26 cellular contexts compared by ENCODE assay signal in genomic region chr7:16086743-16087142, GRCh38.
A peak's percentile ranks its signal among the peaks of the same experiment; 100 is the strongest.
DNase-seq lines count a peak whose midpoint lies in the region; ATAC-seq, FAIRE-seq and TF ChIP-seq lines count a peak whose summit lies in the region.
"Had no signal": no experiment of that assay in that cellular context is flagged by ENCODE, and none has a peak within 500 bp of the region (broad histone marks: within the 10 kb centered on the region; RNA-seq: fewer than 3 reads in every experiment).

No MANE protein-coding gene starts in this region.

- no peaks in the 10 kb centered on the region for H3K9me2 ChIP-seq in hepatocyte (replicated peaks; ENCODE audit: insufficient read depth)

- POLR2A ChIA-PET in MCF 10A (lab: Yijun Ruan, JAX): no interaction called here
- POLR2A ChIA-PET in K562 (lab: Yijun Ruan, JAX): interaction anchor here (0.8 to 1.0 kb wide), 2 partner anchors 334 to 345 kb away, joined by 3 read pairs; no protein-coding TSS in a partner anchor

- ATAC-seq in K562 (peak; percentile 60), GM21390 (IDR thresholded peaks at IDR 0.05; ENCODE audit: unreplicated experiment) (no peak)
- ATAC-seq: HepG2 had no signal

- no peak overlapping the region for H3K4me3 ChIP-seq in mammary epithelial cell (replicated peaks in 1 of 3; ENCODE audit: insufficient read depth in 1 of 3, low read depth in 2 of 3, low read length in 3 of 3)
- H3K4me3 ChIP-seq in K562: no peak overlapping the region
- no peak overlapping the region for H3K4me3 ChIP-seq in keratinocyte (ENCODE audit: control insufficient read depth in 2 of 3, extremely low read depth in 1 of 3, insufficient read depth in 2 of 3, low read depth in 1 of 3, low read length in 3 of 3)
- no peak overlapping the region for H3K4me3 ChIP-seq in hepatocyte
- H3K4me3 ChIP-seq: BLaER1 treated with 17β-estradiol and CSF1 and Interleukin-3, amounts not matched to agents 10 nM and 100 nM; SK-N-MC had no signal

- CTCF ChIA-PET in mammary epithelial cell (lab: Charles Lee; ENCODE audit: low non-redundant PET) (no interaction called here), MCF 10A (lab: Yijun Ruan, JAX) (no interaction called here), K562 (lab: Yijun Ruan, JAX; ENCODE audit: low intra/inter-chr PET ratio) (no interaction called here)

- H3K36me3 ChIP-seq in mammary epithelial cell (ENCODE audit: insufficient read depth, low read length): no peaks in the 10 kb centered on the region
- no peaks in the 10 kb centered on the region for H3K36me3 ChIP-seq in K562 (ENCODE audit: control insufficient read depth, insufficient read depth, low read length)
- H3K36me3 ChIP-seq in keratinocyte (ENCODE audit: control insufficient read depth in 2 of 2, extremely low read depth in 1 of 2, insufficient read depth in 2 of 2, low read length in 2 of 2): no peaks in the 10 kb centered on the region
- no peaks in the 10 kb centered on the region for H3K36me3 ChIP-seq in hepatocyte (replicated peaks; ENCODE audit: insufficient read depth, low read depth)
- H3K36me3 ChIP-seq: BLaER1 treated with 17β-estradiol and CSF1 and Interleukin-3, amounts not matched to agents 10 nM and 100 nM had no signal

- H3K27me3 Mint-ChIP-seq in MCF 10A (ENCODE audit: insufficient read depth, unreplicated experiment): no peaks in the 10 kb centered on the region
- H3K27me3 Mint-ChIP-seq: CD4-positive, alpha-beta memory T cell had no signal

- no peaks in the 10 kb centered on the region for H3K9me3 Mint-ChIP-seq in MCF 10A (ENCODE audit: unreplicated experiment)

- H3K4me1 ChIP-seq in mammary epithelial cell (ENCODE audit: insufficient read depth, low read length) (peaks cover 22% of the 10 kb centered on the region), K562 (replicated peaks in 1 of 2; ENCODE audit: control insufficient read depth in 2 of 2, insufficient read depth in 2 of 2, low read length in 2 of 2) (0 out of 5 replicates have a peak, but pooled peaks cover 0 to 3% of the 10 kb centered on the region in 2 experiments), keratinocyte (ENCODE audit: control insufficient read depth, extremely low read depth, insufficient read depth, low read length) (peaks cover 21% of the 10 kb centered on the region), hepatocyte (ENCODE audit: insufficient read depth) (peaks cover 3% of the 10 kb centered on the region)

- BruUV-seq in mammary epithelial cell (replicated peaks; lab: Mats Ljungman, UMichigan) (no TSS peak), MCF 10A (replicated peaks; lab: Mats Ljungman, UMichigan) (no TSS peak), K562 (replicated peaks; lab: Mats Ljungman, UMichigan) (no TSS peak)

- H3K4me3 Mint-ChIP-seq in MCF 10A (ENCODE audit: unreplicated experiment): no peak overlapping the region
- H3K4me3 Mint-ChIP-seq: CD4-positive, alpha-beta memory T cell had no signal

- H2AFZ ChIP-seq in mammary epithelial cell (ENCODE audit: low read depth, low read length): peak overlapping the region; percentile 80
- H2AFZ ChIP-seq in K562 (ENCODE audit: low read depth, low read length): no peak overlapping the region
- peak overlapping the region; percentile 90 for H2AFZ ChIP-seq in keratinocyte (ENCODE audit: control insufficient read depth, low read length)
- H2AFZ ChIP-seq in hepatocyte: no peak overlapping the region

- H3K9me1 ChIP-seq in K562 (ENCODE audit: control insufficient read depth, insufficient read depth, low read length): no peaks in the 10 kb centered on the region
- H3K9me1 ChIP-seq in keratinocyte (ENCODE audit: control insufficient read depth, extremely low read depth, insufficient read depth, low read length): no peaks in the 10 kb centered on the region

- no peak for TF ChIP-seq EP300 in K562 (IDR thresholded peaks at IDR 0.05; ENCODE audit: low read length)

- TF ChIP-seq CTCF in mammary epithelial cell (conservative IDR thresholded peaks at IDR 0.05 in 1 of 2, IDR thresholded peaks at IDR 0.05 in 1 of 2; ENCODE audit: extremely low read depth in 1 of 2, insufficient read depth in 1 of 2, low read depth in 1 of 2, low read length in 2 of 2): no peak
- TF ChIP-seq CTCF in MCF 10A (IDR thresholded peaks at IDR 0.05; ENCODE audit: unreplicated experiment): no peak
- no peak for TF ChIP-seq CTCF in K562 (IDR thresholded peaks at IDR 0.05 in 2 of 3, conservative IDR thresholded peaks at IDR 0.05 in 1 of 3; ENCODE audit: insufficient read depth in 2 of 3, low read depth in 1 of 3, low read length in 3 of 3)
- no peak for TF ChIP-seq CTCF in keratinocyte (optimal IDR thresholded peaks at IDR 0.05 in 1 of 3, IDR thresholded peaks at IDR 0.05 in 1 of 3, conservative IDR thresholded peaks at IDR 0.05 in 1 of 3; ENCODE audit: extremely low read depth in 1 of 3, insufficient read depth in 2 of 3, low read length in 3 of 3)
- TF ChIP-seq CTCF in hepatocyte (IDR thresholded peaks at IDR 0.05; ENCODE audit: poor library complexity): no peak

- peak; percentile 16 for DNase-seq in mammary epithelial cell
- DNase-seq in MCF 10A (ENCODE audit: unreplicated experiment): no peak
- DNase-seq in K562 (ENCODE audit: extremely low read depth in 1 of 4, low spot score in 3 of 4): peak in 1 of 4 experiments; percentile 14
- DNase-seq in keratinocyte (ENCODE audit: low read depth, low spot score): no peak
- DNase-seq in hepatocyte (ENCODE audit: low spot score): no peak
- DNase-seq in midbrain (lab: John Stamatoyannopoulos, UW): no peak
- DNase-seq in NCI-H128 (lab: John Stamatoyannopoulos, UW; ENCODE audit: unreplicated experiment): no peak
- DNase-seq: CD4-positive, alpha-beta memory T cell; DMS53; GDM1; KG1; NCI-H1092 treated with DMSO at 0.1 percent for 48 hours; NCI-H146; NCI-H2081; NCI-H2171; NCI-H345; NCI-H524; NCI-H82; SHP77; SW 1271 had no signal

- TF ChIP-seq POLR2A in K562 (conservative IDR thresholded peaks at IDR 0.05): no peak

- H3K9ac ChIP-seq in mammary epithelial cell (ENCODE audit: insufficient read depth, low read length) (no peak overlapping the region), K562 (ENCODE audit: insufficient read depth in 1 of 2, low read depth in 2 of 2, low read length in 2 of 2) (no peak overlapping the region), keratinocyte (ENCODE audit: control insufficient read depth, extremely low read depth, insufficient read depth, low read length) (no peak overlapping the region)
- H3K9ac ChIP-seq: BLaER1 treated with 17β-estradiol and CSF1 and Interleukin-3, amounts not matched to agents 10 nM and 100 nM had no signal

- peaks cover 4% of the 10 kb centered on the region for H3K36me3 Mint-ChIP-seq in MCF 10A (ENCODE audit: insufficient read depth, unreplicated experiment)
- H3K36me3 Mint-ChIP-seq: CD4-positive, alpha-beta memory T cell had no signal

- in situ Hi-C loops in mammary epithelial cell (cut with MboI; ENCODE audit: low sequenced_read_pairs in 2 of 2) (no loop called here), K562 (cut with MboI) (loop anchor here (10.0 to 25.0 kb wide), 2 partner anchors 476 to 828 kb away; no protein-coding TSS in a partner anchor)

- intact Hi-C loops in mammary epithelial cell (cut with micrococcal nuclease) (no loop called here), MCF 10A (cut with micrococcal nuclease) (loop anchor here (10.0 kb wide), 1 partner anchor 338 kb away; the partner anchor contains the start of gene CRPPA), K562 (cut with micrococcal nuclease) (no loop called here)

- H3K27ac ChIP-seq in mammary epithelial cell (ENCODE audit: insufficient read depth, low read depth, low read length) (no peak overlapping the region), K562 (ENCODE audit: extremely low read depth, low read depth, low read length) (no peak overlapping the region), keratinocyte (ENCODE audit: control insufficient read depth, insufficient read depth, low read length) (no peak overlapping the region), hepatocyte (no peak overlapping the region)
- H3K27ac ChIP-seq: 22Rv1; BLaER1 treated with 17β-estradiol and CSF1 and Interleukin-3, amounts not matched to agents 10 nM and 100 nM; SK-N-MC had no signal

- no peaks in the 10 kb centered on the region for H3K9me3 ChIP-seq in mammary epithelial cell (replicated peaks; ENCODE audit: insufficient read depth, low read length)
- no peaks in the 10 kb centered on the region; the same call in none of the 2 replicates for H3K9me3 ChIP-seq in K562 (replicated peaks; ENCODE audit: control insufficient read depth, insufficient read depth, low read depth, low read length)
- no peaks in the 10 kb centered on the region for H3K9me3 ChIP-seq in keratinocyte (ENCODE audit: control insufficient read depth, low read depth, low read length)
- no peaks in the 10 kb centered on the region for H3K9me3 ChIP-seq in hepatocyte (ENCODE audit: low read depth)
- H3K9me3 ChIP-seq: BLaER1 treated with 17β-estradiol and CSF1 and Interleukin-3, amounts not matched to agents 10 nM and 100 nM had no signal

- H3K27ac Mint-ChIP-seq in MCF 10A (ENCODE audit: low read depth, unreplicated experiment): no peak overlapping the region
- H3K27ac Mint-ChIP-seq: CD4-positive, alpha-beta memory T cell had no signal

- H3K4me2 ChIP-seq in mammary epithelial cell (ENCODE audit: insufficient read depth, low read depth, low read length): peak overlapping the region; percentile 3
- H3K4me2 ChIP-seq in K562 (ENCODE audit: insufficient read depth, low read length): no peak overlapping the region
- no peak overlapping the region for H3K4me2 ChIP-seq in keratinocyte (ENCODE audit: control insufficient read depth, extremely low read depth, insufficient read depth, low read depth, low read length)
- H3K4me2 ChIP-seq in hepatocyte: no peak overlapping the region
- H3K4me2 ChIP-seq: BLaER1 treated with 17β-estradiol and CSF1 and Interleukin-3, amounts not matched to agents 10 nM and 100 nM had no signal

- dilution Hi-C loops in mammary epithelial cell (cut with HindIII; ENCODE audit: low sequenced_read_pairs) (no loop called here), keratinocyte (cut with MboI; ENCODE audit: extremely low pct_ligation_motif_present, low sequenced_read_pairs) (no loop called here)

- FAIRE-seq in K562 (lab: Jason Lieb, UNC) (no peak), keratinocyte (lab: Jason Lieb, UNC) (peak; percentile 58)
- FAIRE-seq: H1, HepG2 had no signal

- no peak for TF ChIP-seq RAD21 in K562 (CRISPR knock-in tag; conservative IDR thresholded peaks at IDR 0.05 in 1 of 2, IDR thresholded peaks at IDR 0.05 in 1 of 2)

- no peaks in the 10 kb centered on the region for H3K79me2 ChIP-seq in mammary epithelial cell (ENCODE audit: insufficient read depth, low read length)
- H3K79me2 ChIP-seq in K562 (ENCODE audit: control insufficient read depth, insufficient read depth, low read length): no peaks in the 10 kb centered on the region
- no peaks in the 10 kb centered on the region for H3K79me2 ChIP-seq in keratinocyte (ENCODE audit: control insufficient read depth, insufficient read depth, low read length)
- H3K79me2 ChIP-seq in hepatocyte: no peaks in the 10 kb centered on the region

- H3K27me3 ChIP-seq in mammary epithelial cell (ENCODE audit: insufficient read depth, low read length) (no peaks in the 10 kb centered on the region), K562 (ENCODE audit: control insufficient read depth in 2 of 2, insufficient read depth in 2 of 2, low read length in 2 of 2) (no peaks in the 10 kb centered on the region), keratinocyte (ENCODE audit: control insufficient read depth, extremely low read depth, insufficient read depth, low read length) (no peaks in the 10 kb centered on the region), hepatocyte (no peaks in the 10 kb centered on the region)
- H3K27me3 ChIP-seq: BLaER1 treated with 17β-estradiol and CSF1 and Interleukin-3, amounts not matched to agents 10 nM and 100 nM had no signal

- 0% methylated on average over 1 of the region's 1 CpG for WGBS in mammary epithelial cell (ENCODE audit: low coverage, missing lambda C conversion rate)
- 43% methylated on average over 1 of the region's 1 CpG for WGBS in K562 (ENCODE audit: insufficient coverage, low coverage, missing lambda C conversion rate)
- 95% methylated on average over 1 of the region's 1 CpG for WGBS in hepatocyte (ENCODE audit: low lambda C conversion rate, missing lambda C conversion rate)

- H3K4me1 Mint-ChIP-seq in MCF 10A (ENCODE audit: insufficient read depth, unreplicated experiment): peaks cover 25% of the 10 kb centered on the region
- H3K4me1 Mint-ChIP-seq: CD4-positive, alpha-beta memory T cell had no signal

- H4K20me1 ChIP-seq in mammary epithelial cell (ENCODE audit: insufficient read depth, low read length): no peaks in the 10 kb centered on the region
- no peaks in the 10 kb centered on the region for H4K20me1 ChIP-seq in K562 (replicated peaks; ENCODE audit: control insufficient read depth, insufficient read depth, low read length)
- H4K20me1 ChIP-seq in keratinocyte (ENCODE audit: control insufficient read depth, extremely low read depth, insufficient read depth, low read length): no peaks in the 10 kb centered on the region
- no peaks in the 10 kb centered on the region for H4K20me1 ChIP-seq in hepatocyte (ENCODE audit: insufficient read depth, poor library complexity, severe bottlenecking)
- H4K20me1 ChIP-seq: BLaER1 treated with 17β-estradiol and CSF1 and Interleukin-3, amounts not matched to agents 10 nM and 100 nM had no signal

Comparison
In these comparisons a context has a peak if more than half of its experiments do, and no peak if none do; other contexts are left out.
1. H2AFZ ChIP-seq: peak in mammary epithelial cell (single experiment) and keratinocyte (single experiment); none in K562 (single experiment) and hepatocyte (single experiment).